ENCODE assay signal across 8 cellular contexts in the genomic region with DNA sequence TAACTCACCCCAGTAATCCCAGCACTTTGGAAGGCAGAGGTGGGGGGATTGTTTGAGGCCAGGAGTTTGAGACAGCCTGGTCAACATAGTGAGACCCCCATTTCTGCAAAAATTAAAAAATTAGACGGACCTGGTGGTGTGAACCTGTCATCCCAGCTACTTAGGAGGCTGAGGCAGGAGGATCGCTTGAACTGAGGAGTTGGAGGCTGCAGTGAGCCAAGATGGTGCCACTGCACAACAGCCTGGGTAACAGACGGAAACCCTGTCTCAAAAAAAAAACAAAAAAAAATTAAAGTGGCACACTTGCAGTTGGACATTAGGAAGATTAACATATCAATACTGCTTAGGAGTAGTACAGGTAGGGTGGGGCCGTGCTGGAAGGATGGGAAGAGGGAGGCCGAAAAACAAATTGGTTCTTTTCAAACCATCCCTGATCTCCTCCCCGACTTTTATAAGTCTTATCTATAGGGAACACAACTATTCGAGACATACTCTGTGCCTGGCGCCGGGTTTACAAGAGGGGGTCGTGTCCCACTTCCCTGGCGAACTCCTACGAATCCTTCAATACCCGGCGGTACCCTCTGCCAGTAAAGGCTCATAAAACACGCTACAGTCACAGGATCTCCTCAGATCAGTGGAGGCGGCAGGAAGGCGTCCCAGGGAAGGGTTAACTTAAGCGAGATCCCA. TPM values are rescaled to one million over a fixed set of nuclear protein-coding genes. Genes with fewer than 3 reads are reported as not detected.
DNase-seq lines count a peak whose midpoint lies in the region; ATAC-seq, FAIRE-seq and TF ChIP-seq lines count a peak whose summit lies in the region.

No MANE protein-coding gene starts in this region.

- H2AFZ ChIP-seq in PC-3 (ENCODE audit: low read length): peak overlapping the region; percentile 96

- H3K36me3 Mint-ChIP-seq in CD4-positive, alpha-beta memory T cell: peaks cover 3 to 36% of the 10 kb centered on the region in 2 donors

- H3K9ac ChIP-seq in PC-3 (ENCODE audit: low read length) (peak overlapping the region; percentile 87), endocrine pancreas (ENCODE audit: control insufficient read depth, insufficient read depth, low read length) (peak overlapping the region; percentile 86)

- peak overlapping the region; percentile 80 for H3K27ac ChIP-seq in CD4-positive, alpha-beta memory T cell (ENCODE audit: low read depth, low read length)
- peak overlapping the region; percentile 49 for H3K27ac ChIP-seq in PC-3 (ENCODE audit: low read length)
- peak overlapping the region; percentile 88 for H3K27ac ChIP-seq in neutrophil

- H3K4me2 ChIP-seq in PC-3 (ENCODE audit: low read length): peak overlapping the region; percentile 97

- H3K4me1 Mint-ChIP-seq in CD4-positive, alpha-beta memory T cell: peaks cover 7 to 39% (median 25%) of the 10 kb centered on the region in 4 donors

- POLR2A ChIA-PET in CD4-positive, alpha-beta memory T cell (lab: Charles Lee; ENCODE audit: partially characterized antibody): interaction anchor here (1.3 to 3.0 kb wide), 2 partner anchors 16 to 18 kb away, joined by 3 to 10 read pairs; a partner anchor contains a TSS
- POLR2A ChIA-PET in PC-3 (lab: Charles Lee; ENCODE audit: unreplicated experiment): no interaction called here

- ATAC-seq in PC-3 (no peak), GM19023 (IDR thresholded peaks at IDR 0.05; ENCODE audit: unreplicated experiment) (no peak), HG03039 (IDR thresholded peaks at IDR 0.05; ENCODE audit: unreplicated experiment) (no peak)

- H3K4me1 ChIP-seq in CD4-positive, alpha-beta memory T cell (ENCODE audit: insufficient read depth, low read length): peaks cover 26% of the 10 kb centered on the region
- H3K4me1 ChIP-seq in PC-3 (ENCODE audit: insufficient read depth, low read length): peaks cover 13% of the 10 kb centered on the region; the same call in 1 of the 2 replicates
- no peaks in the 10 kb centered on the region for H3K4me1 ChIP-seq in endocrine pancreas (ENCODE audit: control insufficient read depth, insufficient read depth, low read length)
- peaks cover 22 to 23% of the 10 kb centered on the region in 2 experiments for H3K4me1 ChIP-seq in neutrophil (ENCODE audit: control insufficient read depth in 1 of 2, insufficient read depth in 1 of 2, low read depth in 1 of 2, low read length in 1 of 2)

- intact Hi-C loops in CD4-positive, alpha-beta memory T cell (cut with micrococcal nuclease): loop anchor here (1.0 kb wide), 3 partner anchors 9 to 37 kb away; a partner anchor contains a TSS
- intact Hi-C loops in PC-3 (cut with micrococcal nuclease): loop anchor here (2.0 kb wide), 1 partner anchor 18 kb away; a partner anchor contains a TSS

- peak overlapping the region; percentile 95 to 100 (median 99) for H3K27ac Mint-ChIP-seq in CD4-positive, alpha-beta memory T cell

- CTCF ChIA-PET in CD4-positive, alpha-beta memory T cell (lab: Charles Lee; ENCODE audit: partially characterized antibody): interaction anchor here (0.7 kb wide), 1 partner anchor 11 kb away, joined by 3 read pairs; no protein-coding TSS in a partner anchor
- CTCF ChIA-PET in PC-3 (lab: Charles Lee): no interaction called here

- peaks cover 16% of the 10 kb centered on the region for H3K79me2 ChIP-seq in PC-3 (ENCODE audit: low read length)

- H3K9me2 ChIP-seq in PC-3 (replicated peaks; ENCODE audit: low read length): no peaks in the 10 kb centered on the region

- no peaks in the 10 kb centered on the region for H4K20me1 ChIP-seq in PC-3 (ENCODE audit: low read length)

- FAIRE-seq in HTR-8/SVneo (lab: Jason Lieb, UNC): no peak
- FAIRE-seq in D721Med (lab: Jason Lieb, UNC): no peak

- H3K36me3 ChIP-seq in CD4-positive, alpha-beta memory T cell (ENCODE audit: insufficient read depth, low read length): peaks cover under 1% of the 10 kb centered on the region
- H3K36me3 ChIP-seq in PC-3 (ENCODE audit: low read depth, low read length): no peaks in the 10 kb centered on the region
- H3K36me3 ChIP-seq in endocrine pancreas (ENCODE audit: control insufficient read depth, insufficient read depth, low read length): no peaks in the 10 kb centered on the region
- H3K36me3 ChIP-seq in neutrophil: peaks cover 6% of the 10 kb centered on the region

- H3F3A ChIP-seq in PC-3 (ENCODE audit: low read length, unreplicated experiment): no peaks in the 10 kb centered on the region

- no peaks in the 10 kb centered on the region for H3K27me3 Mint-ChIP-seq in CD4-positive, alpha-beta memory T cell

- H3K4me3 Mint-ChIP-seq in CD4-positive, alpha-beta memory T cell: peak overlapping the region; percentile 94 to 99 (median 96)

- H3K27me3 ChIP-seq in CD4-positive, alpha-beta memory T cell (ENCODE audit: insufficient read depth, low read length): no peaks in the 10 kb centered on the region
- H3K27me3 ChIP-seq in PC-3 (ENCODE audit: low read length) (no peaks in the 10 kb centered on the region), endocrine pancreas (ENCODE audit: control insufficient read depth, insufficient read depth, low read length) (no peaks in the 10 kb centered on the region), neutrophil (no peaks in the 10 kb centered on the region)

- H3K4me3 ChIP-seq in CD4-positive, alpha-beta memory T cell (ENCODE audit: low read length in 2 of 2): peak overlapping the region; percentile 89 to 95
- H3K4me3 ChIP-seq in PC-3 (ENCODE audit: low read length) (peak overlapping the region; percentile 98), endocrine pancreas (ENCODE audit: control insufficient read depth, insufficient read depth, low read length) (peak overlapping the region; percentile 79), neutrophil (ENCODE audit: low read depth in 1 of 2, low read length in 1 of 2) (peak overlapping the region; percentile 83 to 86)

- TF ChIP-seq CTCF in PC-3 (conservative IDR thresholded peaks at IDR 0.05; ENCODE audit: low read depth, low read length): no peak
- no peak for TF ChIP-seq CTCF in neutrophil (IDR thresholded peaks at IDR 0.05)
- no peak for TF ChIP-seq CTCF in D721Med (IDR thresholded peaks at IDR 0.05; ENCODE audit: insufficient read depth, missing control alignments)

- H3K9me3 Mint-ChIP-seq in CD4-positive, alpha-beta memory T cell: peaks cover 0 to 3% (median 0%) of the 10 kb centered on the region in 8 donors

- H3K9me3 ChIP-seq in CD4-positive, alpha-beta memory T cell (ENCODE audit: control insufficient read depth in 1 of 2, low read length in 2 of 2): no peaks in the 10 kb centered on the region
- H3K9me3 ChIP-seq in PC-3 (ENCODE audit: low read length) (no peaks in the 10 kb centered on the region), endocrine pancreas (ENCODE audit: control insufficient read depth, low read length) (no peaks in the 10 kb centered on the region), neutrophil (no peaks in the 10 kb centered on the region)

- no peak for DNase-seq in CD4-positive, alpha-beta memory T cell
- DNase-seq in PC-3: no peak
- no peak for DNase-seq in HTR-8/SVneo (ENCODE audit: insufficient read length, low spot score)
- no peak for DNase-seq in D721Med (ENCODE audit: insufficient read length, low spot score)

- BruUV-seq in PC-3 (replicated peaks; lab: Mats Ljungman, UMichigan): TSS peak; percentile 62

RNA-seq across cellular contexts. Expression of a gene that starts 0.6 kb away (rescaled TPM):
- total RNA-seq in CD4-positive, alpha-beta memory T cell: 10 to 100 TPM; 61.6 to 62.2 TPM
- polyA plus RNA-seq in CD4-positive, alpha-beta memory T cell: 10 to 100 TPM; 25.3 to 35.2 TPM
- 51.4 and 58.6 TPM in 2 replicates for total RNA-seq in PC-3 (2014; rRNA removed)

RNA-seq across cellular contexts. Expression of a gene that starts 0.9 kb away (rescaled TPM):
- total RNA-seq in CD4-positive, alpha-beta memory T cell: 10 to 100 TPM; 69.0 to 69.8 TPM
- 10 to 100 TPM; 14.8 to 24.8 TPM for polyA plus RNA-seq in CD4-positive, alpha-beta memory T cell
- 7.5 and 11.6 TPM in 2 replicates for total RNA-seq in PC-3 (2014; rRNA removed)

RNA-seq across cellular contexts. Expression of a gene that starts 8.2 kb away (rescaled TPM):
- total RNA-seq in CD4-positive, alpha-beta memory T cell: 1 to 10 TPM; 6.4 to 6.8 TPM
- 1 to 10 TPM in 1 of 2 donors, under 1 TPM in 1; 0.77 to 1.2 TPM for polyA plus RNA-seq in CD4-positive, alpha-beta memory T cell
- total RNA-seq in PC-3 (2014; rRNA removed): 2.7 and 4.3 TPM in 2 replicates

RNA-seq across cellular contexts. Expression of a gene that starts 17.1 kb away (rescaled TPM):
- total RNA-seq in CD4-positive, alpha-beta memory T cell: 10 to 100 TPM; 12.1 to 14.9 TPM
- polyA plus RNA-seq in CD4-positive, alpha-beta memory T cell: 1 to 10 TPM; 3.2 to 4.3 TPM
- total RNA-seq in PC-3 (2014; rRNA removed): 17.9 and 23.9 TPM in 2 replicates

RNA-seq across cellular contexts. Expression of a gene that starts 17.3 kb away (rescaled TPM):
- total RNA-seq in CD4-positive, alpha-beta memory T cell: 100 to 1,000 TPM; 164 to 173 TPM
- 10 to 100 TPM; 26.9 to 29.9 TPM for polyA plus RNA-seq in CD4-positive, alpha-beta memory T cell
- total RNA-seq in PC-3 (2014; rRNA removed): 208 and 226 TPM in 2 replicates
